Comparison of ENCODE assay signal across 23 cellular contexts in the genomic region with DNA sequence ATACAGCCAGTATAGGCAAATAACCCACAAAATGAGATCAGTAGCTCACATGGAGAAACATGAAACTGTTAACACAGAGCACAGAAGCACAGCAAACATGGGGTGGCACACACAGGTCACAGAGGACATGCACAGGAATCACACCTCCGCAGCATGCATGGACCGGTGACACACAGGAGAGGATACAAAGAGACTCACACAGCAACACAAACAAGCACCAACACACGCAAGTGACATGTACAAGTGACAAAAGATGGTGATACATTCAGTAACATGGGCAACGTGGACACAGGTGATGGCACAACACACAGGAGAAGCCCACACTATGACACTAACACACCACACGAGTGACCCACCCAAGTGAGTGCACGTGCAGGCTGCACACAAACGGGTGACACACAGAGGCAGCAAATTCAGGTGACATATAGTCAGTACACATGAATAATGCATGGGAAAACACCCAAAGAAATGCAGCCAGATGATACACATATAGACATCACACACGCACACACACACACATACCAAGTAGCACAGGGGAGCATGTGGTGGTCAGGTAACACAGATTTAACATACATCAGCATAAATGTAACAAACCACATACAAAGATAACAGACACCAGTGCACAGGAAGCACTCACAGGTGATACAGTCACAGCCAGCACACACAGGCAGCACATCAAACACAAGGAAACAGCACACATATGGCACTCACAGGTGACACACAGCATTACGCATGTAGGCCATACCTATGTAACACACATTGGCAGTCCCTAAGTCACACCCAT.
DNase-seq lines count a peak whose midpoint lies in the region; ATAC-seq, FAIRE-seq and TF ChIP-seq lines count a peak whose summit lies in the region.
"Had no signal": no experiment of that assay in that cellular context is flagged by ENCODE, and none has a peak within 500 bp of the region (broad histone marks: within the 10 kb centered on the region; RNA-seq: fewer than 3 reads in every experiment).

No MANE protein-coding gene starts in this region.

- H3K27me3 Mint-ChIP-seq in activated T-helper 17 cell treated with anti-CD3 and anti-CD28 coated beads, Interleukin-2, amount 50 U/mL, for 72 hours = no peaks in the 10 kb centered on the region
- H3K27me3 Mint-ChIP-seq: CD4-positive, CD25-positive, alpha-beta regulatory T cell had no signal

- H3K9me3 Mint-ChIP-seq in activated T-helper 17 cell treated with anti-CD3 and anti-CD28 coated beads, Interleukin-2, amount 50 U/mL, for 72 hours = no peaks in the 10 kb centered on the region
- H3K9me3 Mint-ChIP-seq: CD4-positive, CD25-positive, alpha-beta regulatory T cell had no signal

- TF ChIP-seq POLR2A in GM12892 (IDR thresholded peaks at IDR 0.05; ENCODE audit: low read depth, low read length) = no peak

- no CpG with 5 or more reads among the region's 9 CpGs for WGBS in mesendoderm (ENCODE audit: extremely low coverage, insufficient coverage, low lambda C conversion rate)

- H3K56ac ChIP-seq in mesendoderm (ENCODE audit: low read length) = peak overlapping the region; percentile 22

- H3K79me1 ChIP-seq in mesendoderm (ENCODE audit: low read length) = no peaks in the 10 kb centered on the region

- H3K36me3 Mint-ChIP-seq in activated T-helper 17 cell treated with anti-CD3 and anti-CD28 coated beads, Interleukin-2, amount 50 U/mL, for 72 hours (ENCODE audit: low read depth) = no peaks in the 10 kb centered on the region
- H3K36me3 Mint-ChIP-seq: CD4-positive, CD25-positive, alpha-beta regulatory T cell had no signal

- ATAC-seq in activated T-helper 17 cell treated with anti-CD3 and anti-CD28 coated beads, Interleukin-2, amount 50 U/mL, for 72 hours (replicated peaks) = peak; percentile 1
- ATAC-seq: Panc1, SK-N-SH treated with all-trans-retinoic acid at 6 μM for 48 hours had no signal

- no peak overlapping the region for H3K4me3 Mint-ChIP-seq in activated T-helper 17 cell treated with anti-CD3 and anti-CD28 coated beads, Interleukin-2, amount 50 U/mL, for 72 hours
- H3K4me3 Mint-ChIP-seq: CD4-positive, CD25-positive, alpha-beta regulatory T cell; HFFc6 had no signal

- H2AK5ac ChIP-seq in mesendoderm (ENCODE audit: low read length) = no peak overlapping the region

- no peak overlapping the region for H2BK120ac ChIP-seq in mesendoderm (ENCODE audit: low read depth, low read length)

- H3K27ac Mint-ChIP-seq in activated T-helper 17 cell treated with anti-CD3 and anti-CD28 coated beads, Interleukin-2, amount 50 U/mL, for 72 hours = no peak overlapping the region
- H3K27ac Mint-ChIP-seq: HFFc6 had no signal

- no peak overlapping the region for H3K4me2 ChIP-seq in mesendoderm (ENCODE audit: low read length)
- H3K4me2 ChIP-seq: KMS-11 had no signal

- H3K9ac ChIP-seq in mesendoderm (ENCODE audit: low read length) = no peak overlapping the region
- H3K9ac ChIP-seq: KMS-11 had no signal

- H3K23ac ChIP-seq in mesendoderm (ENCODE audit: low read length) = no peak overlapping the region

- H4K8ac ChIP-seq in mesendoderm (ENCODE audit: low read depth, low read length) = no peak overlapping the region

- H3K79me2 ChIP-seq in mesendoderm (ENCODE audit: control insufficient read depth, insufficient read depth, low read length) = no peaks in the 10 kb centered on the region

- DNase-seq in activated effector memory CD4-positive, alpha-beta T cell treated with anti-CD3 and anti-CD28 coated beads, Interleukin-2, amount 50 U/mL, for 16 hours = peak; percentile 37
- DNase-seq in activated effector memory CD4-positive, alpha-beta T cell treated with Interleukin-2 at 50 U/mL for 16 hours = no peak
- DNase-seq in mesendoderm (no peak), UCSD-AML1 (lab: John Stamatoyannopoulos, UW; ENCODE audit: unreplicated experiment) (no peak), NCI-H69 (lab: John Stamatoyannopoulos, UW) (no peak), GM12892 (ENCODE audit: insufficient read length) (no peak)
- DNase-seq: BE2C; CD4-positive, CD25-positive, alpha-beta regulatory T cell; COR-L47; DMS79 treated with DMSO at 0.1 percent for 48 hours; H7; HFFc6; NCI-H1105; NCI-H2081; NCI-H2171; NCI-H345; NCI-H524; NCI-H82 had no signal

- no peaks in the 10 kb centered on the region for H3K4me1 Mint-ChIP-seq in activated T-helper 17 cell treated with anti-CD3 and anti-CD28 coated beads, Interleukin-2, amount 50 U/mL, for 72 hours
- H3K4me1 Mint-ChIP-seq: CD4-positive, CD25-positive, alpha-beta regulatory T cell had no signal

- no peak overlapping the region for H3K4me3 ChIP-seq in mesendoderm (ENCODE audit: low read length)

- no peak overlapping the region for H3K27ac ChIP-seq in mesendoderm (ENCODE audit: low read depth, low read length)
- H3K27ac ChIP-seq: KMS-11 had no signal

- no peak overlapping the region for H2BK5ac ChIP-seq in mesendoderm (ENCODE audit: low read length)

- no peaks in the 10 kb centered on the region for H3K36me3 ChIP-seq in mesendoderm (ENCODE audit: control insufficient read depth, insufficient read depth, low read length)
- H3K36me3 ChIP-seq: BE2C had no signal

- no peak overlapping the region for H3K18ac ChIP-seq in mesendoderm (ENCODE audit: low read length)

- H3K4ac ChIP-seq in mesendoderm (ENCODE audit: low read depth, low read length) = no peak overlapping the region

- no peaks in the 10 kb centered on the region for H3K4me1 ChIP-seq in mesendoderm (ENCODE audit: control insufficient read depth, low read depth, low read length)
- H3K4me1 ChIP-seq: BE2C had no signal

- no peak for FAIRE-seq in GM12892 (lab: Jason Lieb, UNC)
- FAIRE-seq: A204.1 had no signal

- H4K5ac ChIP-seq in mesendoderm (ENCODE audit: low read length) = no peak overlapping the region

- no peaks in the 10 kb centered on the region for H3K27me3 ChIP-seq in mesendoderm (ENCODE audit: insufficient read depth, low read length, poor library complexity)
- H3K27me3 ChIP-seq: BE2C had no signal

- H2BK15ac ChIP-seq in mesendoderm (replicated peaks; ENCODE audit: low read depth) = no peak overlapping the region
